Comparison of ENCODE assay signal across 22 cellular contexts in genomic region chr13:24045456-24045996, GRCh38.
"Had no signal": no experiment of that assay in that cellular context is flagged by ENCODE, and none has a peak within 500 bp of the region (broad histone marks: within the 10 kb centered on the region; RNA-seq: fewer than 3 reads in every experiment).

No MANE protein-coding gene starts in this region.

- H3K36me3 Mint-ChIP-seq: brain had no signal

- ATAC-seq: activated CD8-positive, alpha-beta T cell treated with anti-CD3 and anti-CD28 coated beads, Interleukin-2, amount 10 ng/mL, durations not matched to agents 7 days and 5 days; activated naive CD4-positive, alpha-beta T cell treated with anti-CD3 and anti-CD28 coated beads, Interleukin-2, amount 50 U/mL, for 72 hours; Panc1 had no signal

- H3K4me3 Mint-ChIP-seq: activated CD4-positive, alpha-beta T cell treated with anti-CD3 and anti-CD28 coated beads, Interleukin-2, amount 10 ng/mL, durations not matched to agents 24 days and 14 days; activated CD8-positive, alpha-beta T cell treated with anti-CD3 and anti-CD28 coated beads, Interleukin-2, amount 10 ng/mL, durations not matched to agents 7 days and 5 days; activated naive CD4-positive, alpha-beta T cell treated with anti-CD3 and anti-CD28 coated beads for 36 hours; activated T-cell treated with anti-CD3 and anti-CD28 coated beads, Interleukin-2, amount 50 U/mL, for 24 hours; brain had no signal

- H3K27ac Mint-ChIP-seq: activated CD4-positive, alpha-beta T cell treated with anti-CD3 and anti-CD28 coated beads, Interleukin-2, amount 10 ng/mL, durations not matched to agents 24 days and 14 days; activated CD8-positive, alpha-beta T cell treated with anti-CD3 and anti-CD28 coated beads, Interleukin-2, amount 10 ng/mL, durations not matched to agents 7 days and 5 days; activated naive CD4-positive, alpha-beta T cell treated with anti-CD3 and anti-CD28 coated beads for 36 hours; activated naive CD4-positive, alpha-beta T cell treated with anti-CD3 and anti-CD28 coated beads, Interleukin-2, amount 50 U/mL, for 72 hours; activated T-cell treated with anti-CD3 and anti-CD28 coated beads, Interleukin-2, amount 50 U/mL, for 24 hours; brain had no signal

- H3K9me3 Mint-ChIP-seq: activated CD4-positive, alpha-beta T cell treated with anti-CD3 and anti-CD28 coated beads, Interleukin-2, amount 10 ng/mL, durations not matched to agents 24 days and 14 days had no signal

- DNase-seq: activated CD4-positive, alpha-beta T cell treated with anti-CD3 and anti-CD28 coated beads, Interleukin-2, amount 10 ng/mL, durations not matched to agents 24 days and 14 days; activated CD4-positive, alpha-beta T cell treated with anti-CD3 and anti-CD28 coated beads, Interleukin-2, amount 50 U/mL, for 4 hours; activated CD8-positive, alpha-beta T cell treated with anti-CD3 and anti-CD28 coated beads, Interleukin-2, amount 10 ng/mL, durations not matched to agents 7 days and 5 days; activated gamma-delta T cell treated with Interleukin-2 at 50 U/mL for 16 hours; activated naive CD4-positive, alpha-beta T cell treated with anti-CD3 and anti-CD28 coated beads for 36 hours; activated T-cell treated with anti-CD3 and anti-CD28 coated beads, Interleukin-2, amount 50 U/mL, for 24 hours; adrenal gland; MM.1S; NCI-H1092 treated with DMSO at 0.1 percent for 48 hours; NCI-H1417; NCI-H187 treated with DMSO at 0.1 percent for 48 hours; NCI-H2081; NCI-H345; NCI-H524 treated with DMSO at 0.1 percent for 48 hours; SHP77; SK-N-SH; T-helper 1 cell; T-helper 2 cell; T-helper 9 cell had no signal
